In genomic region chr2:95077521-95077807, GRCh38 we compare ENCODE assay signal across 12 cellular contexts. TPM values are rescaled to one million over a fixed set of nuclear protein-coding genes. Genes with fewer than 3 reads are reported as not detected.
DNase-seq lines count a peak whose midpoint lies in the region; ATAC-seq and TF ChIP-seq lines count a peak whose summit lies in the region.
"Had no signal": no experiment of that assay in that cellular context is flagged by ENCODE, and none has a peak within 500 bp of the region (broad histone marks: within the 10 kb centered on the region; RNA-seq: fewer than 3 reads in every experiment).

No MANE protein-coding gene starts in this region.

- H3K4me1 Mint-ChIP-seq in activated CD4-positive, alpha-beta T cell treated with anti-CD3 and anti-CD28 coated beads, Interleukin-2, amount 10 ng/mL, durations not matched to agents 7 days and 5 days: peaks cover 74% of the 10 kb centered on the region

- ATAC-seq in sciatic nerve (peak; percentile 56), body of pancreas (no peak), GM21737 (IDR thresholded peaks at IDR 0.05; ENCODE audit: unreplicated experiment) (no peak)

- no peak for TF ChIP-seq POLR2A in body of pancreas (IDR thresholded peaks at IDR 0.05)

- POLR2A ChIA-PET in activated CD4-positive, alpha-beta T cell treated with anti-CD3 and anti-CD28 coated beads, Interleukin-2, amount 10 ng/mL, durations not matched to agents 7 days and 5 days (lab: Charles Lee): no interaction called here

- H3K36me3 Mint-ChIP-seq in activated CD4-positive, alpha-beta T cell treated with anti-CD3 and anti-CD28 coated beads, Interleukin-2, amount 10 ng/mL, durations not matched to agents 7 days and 5 days (ENCODE audit: low read depth): peaks cover 20% of the 10 kb centered on the region

- intact Hi-C loops in sciatic nerve (cut with DNase I): loop anchor here (10.0 kb wide), 1 partner anchor 53 kb away; the partner anchor contains the start of gene MAL
- intact Hi-C loops in body of pancreas (cut with DNase I): no loop called here

- peak overlapping the region; percentile 68 for H3K27ac ChIP-seq in effector memory CD4-positive, alpha-beta T cell (ENCODE audit: insufficient read depth, low read length, poor library complexity, severe bottlenecking)
- H3K27ac ChIP-seq in body of pancreas: no peak overlapping the region
- H3K27ac ChIP-seq: heart right ventricle, sigmoid colon, SJSA1 had no signal

- no peaks in the 10 kb centered on the region for H3K27me3 Mint-ChIP-seq in activated CD4-positive, alpha-beta T cell treated with anti-CD3 and anti-CD28 coated beads, Interleukin-2, amount 10 ng/mL, durations not matched to agents 7 days and 5 days

- H3K36me3 ChIP-seq in effector memory CD4-positive, alpha-beta T cell (ENCODE audit: control insufficient read depth, insufficient read depth, low read length): no peaks in the 10 kb centered on the region
- H3K36me3 ChIP-seq in body of pancreas (replicated peaks in 1 of 2; ENCODE audit: insufficient read depth in 1 of 2, low read depth in 2 of 2): no peaks in the 10 kb centered on the region
- H3K36me3 ChIP-seq: BE2C, heart right ventricle, sigmoid colon, SJSA1 had no signal

- CTCF ChIA-PET in activated CD4-positive, alpha-beta T cell treated with anti-CD3 and anti-CD28 coated beads, Interleukin-2, amount 10 ng/mL, durations not matched to agents 7 days and 5 days (lab: Charles Lee): interaction anchor here (0.7 to 10.6 kb wide), 12 partner anchors 13 to 137 kb away, joined by 3 to 149 read pairs (median 5); partner anchors contain the start of genes MAL and MRPS5

- no peak overlapping the region for H3K4me3 ChIP-seq in effector memory CD4-positive, alpha-beta T cell (ENCODE audit: insufficient read depth, low read depth, low read length, poor library complexity, severe bottlenecking)
- no peak overlapping the region for H3K4me3 ChIP-seq in body of pancreas

- DNase-seq in activated CD4-positive, alpha-beta T cell treated with anti-CD3 and anti-CD28 coated beads, Interleukin-2, amount 10 ng/mL, durations not matched to agents 7 days and 5 days: no peak
- DNase-seq in activated CD4-positive, alpha-beta T cell treated with anti-CD3 and anti-CD28 coated beads, Interleukin-2, amount 50 U/mL, for 4 hours: no peak
- peak; percentile 28 for DNase-seq in NCI-H69 (lab: John Stamatoyannopoulos, UW)
- no peak for DNase-seq in effector memory CD4-positive, alpha-beta T cell
- DNase-seq in sciatic nerve (ENCODE audit: low spot score): no peak
- no peak for DNase-seq in body of pancreas
- no peak for DNase-seq in cerebellum (ENCODE audit: low spot score)
- DNase-seq: BE2C, heart right ventricle, sigmoid colon had no signal

- H3K9me3 Mint-ChIP-seq in activated CD4-positive, alpha-beta T cell treated with anti-CD3 and anti-CD28 coated beads, Interleukin-2, amount 10 ng/mL, durations not matched to agents 7 days and 5 days: no peaks in the 10 kb centered on the region

- TF ChIP-seq CTCF in body of pancreas (IDR thresholded peaks at IDR 0.05): no peak

- H3K9me3 ChIP-seq in effector memory CD4-positive, alpha-beta T cell (ENCODE audit: control insufficient read depth, low read length): no peaks in the 10 kb centered on the region
- no peaks in the 10 kb centered on the region for H3K9me3 ChIP-seq in body of pancreas
- H3K9me3 ChIP-seq: BE2C, heart right ventricle, sigmoid colon, SJSA1 had no signal

- no peaks in the 10 kb centered on the region for H3K27me3 ChIP-seq in effector memory CD4-positive, alpha-beta T cell (replicated peaks; ENCODE audit: control insufficient read depth, insufficient read depth, low read length, poor library complexity, severe bottlenecking)
- no peaks in the 10 kb centered on the region for H3K27me3 ChIP-seq in body of pancreas
- H3K27me3 ChIP-seq: BE2C had no signal

- H3K4me3 Mint-ChIP-seq in activated CD4-positive, alpha-beta T cell treated with anti-CD3 and anti-CD28 coated beads, Interleukin-2, amount 10 ng/mL, durations not matched to agents 7 days and 5 days: peak overlapping the region; percentile 42

- peak overlapping the region; percentile 85 for H3K27ac Mint-ChIP-seq in activated CD4-positive, alpha-beta T cell treated with anti-CD3 and anti-CD28 coated beads, Interleukin-2, amount 10 ng/mL, durations not matched to agents 7 days and 5 days

- H3K4me1 ChIP-seq in effector memory CD4-positive, alpha-beta T cell (ENCODE audit: control insufficient read depth, insufficient read depth, low read length, poor library complexity, severe bottlenecking): peaks cover 41% of the 10 kb centered on the region
- H3K4me1 ChIP-seq in body of pancreas: peaks cover 11% of the 10 kb centered on the region
- H3K4me1 ChIP-seq: BE2C had no signal

- 15 to 39% methylated on average over 3 of the region's 3 CpGs for WGBS in body of pancreas, 2 donors

RNA-seq across cellular contexts. Expression of gene MRPS5, which starts 44.1 kb away (rescaled TPM):
- total RNA-seq in activated CD4-positive, alpha-beta T cell treated with anti-CD3 and anti-CD28 coated beads, Interleukin-2, amount 10 ng/mL, durations not matched to agents 7 days and 5 days: 10 to 100 TPM; 70.3 to 71.7 TPM
- total RNA-seq in sciatic nerve (49.1 TPM), body of pancreas (10 to 100 TPM; 31.6 to 46.1 TPM), cerebellum (49.5 TPM)

RNA-seq across cellular contexts. Expression of gene MAL, which starts 52.0 kb away (rescaled TPM):
- 100 to 1,000 TPM; 237 to 339 TPM for total RNA-seq in activated CD4-positive, alpha-beta T cell treated with anti-CD3 and anti-CD28 coated beads, Interleukin-2, amount 10 ng/mL, durations not matched to agents 7 days and 5 days
- total RNA-seq in sciatic nerve (241 TPM), body of pancreas (not detected), cerebellum (not detected)
- total RNA-seq: SJSA1 had no signal

Comparison
In these comparisons a context has a peak if more than half of its experiments do, and no peak if none do; other contexts are left out.
1. RNA of gene MAL, which starts 52.0 kb away (total RNA-seq): 237 to 339 TPM in activated CD4-positive, alpha-beta T cell treated with anti-CD3 and anti-CD28 coated beads, Interleukin-2, amount 10 ng/mL, durations not matched to agents 7 days and 5 days and 241 TPM in sciatic nerve (single experiment); not detected in body of pancreas and not detected in cerebellum (single experiment); every median in the first group is over 100 times any median in the second.